20 cellular contexts compared by ENCODE assay signal in the genomic region with DNA sequence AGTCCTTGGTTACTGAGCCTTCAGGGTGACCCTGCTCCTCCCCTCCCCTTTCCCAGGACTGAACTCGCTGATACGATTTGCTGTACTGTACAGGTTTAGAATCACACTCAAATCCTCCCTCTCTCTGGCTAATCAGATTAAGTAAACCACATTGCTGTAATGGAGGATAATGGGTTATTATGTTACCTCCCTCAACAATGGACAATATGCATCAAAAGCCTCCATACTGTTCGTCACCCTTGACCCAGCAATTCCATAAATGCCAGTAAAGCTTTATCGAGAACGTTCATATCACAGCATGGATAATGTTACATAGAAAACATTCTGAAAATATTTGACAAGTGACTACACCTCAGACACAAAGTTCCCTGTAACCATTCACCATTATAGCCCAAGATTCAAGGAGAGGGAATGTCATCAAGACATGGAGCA.
DNase-seq lines count a peak whose midpoint lies in the region; ATAC-seq, FAIRE-seq and TF ChIP-seq lines count a peak whose summit lies in the region.
"Had no signal": no experiment of that assay in that cellular context is flagged by ENCODE, and none has a peak within 500 bp of the region (broad histone marks: within the 10 kb centered on the region; RNA-seq: fewer than 3 reads in every experiment).

No MANE protein-coding gene starts in this region.

- H3K9me2 ChIP-seq in SK-N-SH = no peaks in the 10 kb centered on the region

- H3K36me3 ChIP-seq in HepG2 (replicated peaks in 1 of 2; ENCODE audit: control insufficient read depth in 1 of 2, insufficient read depth in 2 of 2, low read length in 2 of 2) (no peaks in the 10 kb centered on the region), right lobe of liver (no peaks in the 10 kb centered on the region), SK-N-SH (replicated peaks in 1 of 2; ENCODE audit: control insufficient read depth in 1 of 2, insufficient read depth in 2 of 2, low read length in 1 of 2) (no peaks in the 10 kb centered on the region)
- H3K36me3 ChIP-seq: uterus had no signal

- 1% methylated on average over 5 of the region's 5 CpGs for WGBS in HepG2 (ENCODE audit: low lambda C conversion rate)
- 88% methylated on average over 5 of the region's 5 CpGs for WGBS in right lobe of liver (ENCODE audit: insufficient coverage, low coverage, low lambda C conversion rate, missing lambda C conversion rate)
- WGBS in SK-N-SH (ENCODE audit: low lambda C conversion rate) = 52% methylated on average over 5 of the region's 5 CpGs

- TF ChIP-seq RAD21 in HepG2 (CRISPR knock-in tag; IDR thresholded peaks at IDR 0.05) (no peak), SK-N-SH (IDR thresholded peaks at IDR 0.05; ENCODE audit: low read length) (no peak)

- H3K4me3 ChIP-seq in HepG2 (replicated peaks in 1 of 3; ENCODE audit: insufficient read depth in 1 of 3, low read depth in 2 of 3, low read length in 3 of 3) (no peak overlapping the region), right lobe of liver (no peak overlapping the region), SK-N-SH (ENCODE audit: low read depth in 2 of 2, low read length in 1 of 2) (no peak overlapping the region), fibroblast of the aortic adventitia (ENCODE audit: low read depth, low read length) (no peak overlapping the region)
- H3K4me3 ChIP-seq: uterus had no signal

- no peaks in the 10 kb centered on the region for H3K4me1 Mint-ChIP-seq in activated CD8-positive, alpha-beta T cell treated with anti-CD3 and anti-CD28 coated beads, Interleukin-2, amount 10 ng/mL, durations not matched to agents 7 days and 5 days (ENCODE audit: low read depth)
- H3K4me1 Mint-ChIP-seq: activated naive CD8-positive, alpha-beta T cell treated with anti-CD3 and anti-CD28 coated beads, Interleukin-2, amount 10 ng/mL, durations not matched to agents 7 days and 5 days; immature natural killer cell; stimulated activated naive CD8-positive, alpha-beta T cell treated with anti-CD3 and anti-CD28 coated beads, Interleukin-15, amount 100 ng/mL, for 72 hours had no signal

- TF ChIP-seq CTCF in HepG2 (CRISPR knock-in tag; IDR thresholded peaks at IDR 0.05) (no peak), right lobe of liver (IDR thresholded peaks at IDR 0.05) (no peak), SK-N-SH (IDR thresholded peaks at IDR 0.05) (no peak), fibroblast of the aortic adventitia (IDR thresholded peaks at IDR 0.05; ENCODE audit: insufficient read depth, low read length) (no peak)

- H3K27ac ChIP-seq in HepG2 (ENCODE audit: extremely low read length, insufficient read depth, low read length) (no peak overlapping the region), right lobe of liver (no peak overlapping the region), SK-N-SH (ENCODE audit: low read depth in 2 of 2, low read length in 1 of 2) (no peak overlapping the region)
- H3K27ac ChIP-seq: uterus had no signal

- H3K4me1 ChIP-seq in HepG2 (ENCODE audit: insufficient read depth, low read length) (no peaks in the 10 kb centered on the region), right lobe of liver (no peaks in the 10 kb centered on the region), SK-N-SH (ENCODE audit: control insufficient read depth in 1 of 2, insufficient read depth in 2 of 2, low read depth in 1 of 2, low read length in 1 of 2) (peaks cover 0 to 3% of the 10 kb centered on the region in 2 experiments; a peak in 1 of 4 replicates)
- H3K4me1 ChIP-seq: uterus had no signal

- in situ Hi-C loops in HepG2 (cut with HindIII; ENCODE audit: extremely low pct_ligation_motif_present, low pct_unique_long_range_greater_than_20kb) = no loop called here

- H3K79me2 ChIP-seq in HepG2 (ENCODE audit: insufficient read depth, low read length) (no peaks in the 10 kb centered on the region), SK-N-SH (ENCODE audit: insufficient read depth) (no peaks in the 10 kb centered on the region)

- H3K9me3 Mint-ChIP-seq in activated CD8-positive, alpha-beta T cell treated with anti-CD3 and anti-CD28 coated beads, Interleukin-2, amount 10 ng/mL, durations not matched to agents 7 days and 5 days (ENCODE audit: insufficient read depth) = no peaks in the 10 kb centered on the region
- H3K9me3 Mint-ChIP-seq: activated T-cell treated with anti-CD3 and anti-CD28 coated beads, Interleukin-2, amount 50 U/mL, for 24 hours; immature natural killer cell; neural crest cell had no signal

- no peak overlapping the region for H3K4me3 Mint-ChIP-seq in activated CD8-positive, alpha-beta T cell treated with anti-CD3 and anti-CD28 coated beads, Interleukin-2, amount 10 ng/mL, durations not matched to agents 7 days and 5 days
- H3K4me3 Mint-ChIP-seq: activated naive CD8-positive, alpha-beta T cell treated with anti-CD3 and anti-CD28 coated beads, Interleukin-2, amount 10 ng/mL, durations not matched to agents 7 days and 5 days; activated T-cell treated with anti-CD3 and anti-CD28 coated beads, Interleukin-2, amount 50 U/mL, for 24 hours; immature natural killer cell; neural crest cell; stimulated activated naive CD8-positive, alpha-beta T cell treated with anti-CD3 and anti-CD28 coated beads, Interleukin-15, amount 100 ng/mL, for 72 hours had no signal

- POLR2A ChIA-PET in HepG2 (lab: Yijun Ruan, JAX) (no interaction called here), SK-N-SH (lab: Yijun Ruan, JAX) (no interaction called here)
- POLR2A ChIA-PET in activated CD8-positive, alpha-beta T cell treated with anti-CD3 and anti-CD28 coated beads, Interleukin-2, amount 10 ng/mL, durations not matched to agents 7 days and 5 days (lab: Charles Lee) = no interaction called here

- CTCF ChIA-PET in HepG2 (lab: Yijun Ruan, JAX; ENCODE audit: low intra/inter-chr PET ratio, low total read pairs) = no interaction called here
- CTCF ChIA-PET in SK-N-SH (lab: Yijun Ruan, JAX) = no interaction called here
- CTCF ChIA-PET in activated CD8-positive, alpha-beta T cell treated with anti-CD3 and anti-CD28 coated beads, Interleukin-2, amount 10 ng/mL, durations not matched to agents 7 days and 5 days (lab: Charles Lee) = no interaction called here

- TF ChIP-seq EP300 in HepG2 (IDR thresholded peaks at IDR 0.05; ENCODE audit: low read depth in 2 of 2, low read length in 2 of 2) (no peak), HepG2 (CRISPR knock-in tag; IDR thresholded peaks at IDR 0.05; ENCODE audit: borderline replicate concordance) (no peak), SK-N-SH (IDR thresholded peaks at IDR 0.05; ENCODE audit: borderline replicate concordance in 1 of 2, low read depth in 1 of 2, low read length in 1 of 2) (no peak)

- H2AFZ ChIP-seq in HepG2 (ENCODE audit: low read length) (no peak overlapping the region), SK-N-SH (ENCODE audit: low read depth) (no peak overlapping the region)

- ATAC-seq in HepG2 (no peak), right lobe of liver (no peak), GM18519 (IDR thresholded peaks at IDR 0.05; ENCODE audit: low FRiP score, unreplicated experiment) (no peak)
- no peak for ATAC-seq in activated CD8-positive, alpha-beta T cell treated with anti-CD3 and anti-CD28 coated beads, Interleukin-2, amount 10 ng/mL, durations not matched to agents 7 days and 5 days
- ATAC-seq: stimulated activated naive CD8-positive, alpha-beta T cell treated with anti-CD3 and anti-CD28 coated beads, Interleukin-15, amount 100 ng/mL, for 72 hours had no signal

- TF ChIP-seq POLR2A in HepG2 (IDR thresholded peaks at IDR 0.05; ENCODE audit: insufficient read depth in 1 of 2, low read depth in 2 of 2, low read length in 2 of 2) (no peak), right lobe of liver (IDR thresholded peaks at IDR 0.05) (no peak)

- intact Hi-C loops in HepG2 (cut with micrococcal nuclease; ENCODE audit: unreplicated experiment) = no loop called here
- intact Hi-C loops in right lobe of liver (cut with DNase I) = no loop called here

- H3K9me3 ChIP-seq in HepG2 (ENCODE audit: low read length) (no peaks in the 10 kb centered on the region), right lobe of liver (no peaks in the 10 kb centered on the region), SK-N-SH (no peaks in the 10 kb centered on the region)
- H3K9me3 ChIP-seq: uterus had no signal

- peak; percentile 24 for DNase-seq in HepG2 (ENCODE audit: low spot score)
- DNase-seq in right lobe of liver = no peak
- peak; percentile 29 for DNase-seq in SK-N-SH
- DNase-seq in fibroblast of the aortic adventitia (ENCODE audit: low read depth) = peak; percentile 30
- DNase-seq in urothelium cell line (ENCODE audit: low spot score) = no peak
- DNase-seq in activated CD8-positive, alpha-beta T cell treated with anti-CD3 and anti-CD28 coated beads, Interleukin-2, amount 10 ng/mL, durations not matched to agents 7 days and 5 days = no peak
- no peak for DNase-seq in NAMALWA (ENCODE audit: low spot score)
- DNase-seq: activated naive CD8-positive, alpha-beta T cell treated with anti-CD3 and anti-CD28 coated beads, Interleukin-2, amount 10 ng/mL, durations not matched to agents 7 days and 5 days; activated T-cell treated with anti-CD3 and anti-CD28 coated beads, Interleukin-2, amount 50 U/mL, for 24 hours; caudate nucleus; immature natural killer cell; mesendoderm; NCI-H1436; retina; stimulated activated naive CD8-positive, alpha-beta T cell treated with anti-CD3 and anti-CD28 coated beads, Interleukin-15, amount 100 ng/mL, for 72 hours; uterus had no signal

- no peak overlapping the region for H3K27ac Mint-ChIP-seq in activated CD8-positive, alpha-beta T cell treated with anti-CD3 and anti-CD28 coated beads, Interleukin-2, amount 10 ng/mL, durations not matched to agents 7 days and 5 days
- H3K27ac Mint-ChIP-seq: activated naive CD8-positive, alpha-beta T cell treated with anti-CD3 and anti-CD28 coated beads, Interleukin-2, amount 10 ng/mL, durations not matched to agents 7 days and 5 days; activated T-cell treated with anti-CD3 and anti-CD28 coated beads, Interleukin-2, amount 50 U/mL, for 24 hours; stimulated activated naive CD8-positive, alpha-beta T cell treated with anti-CD3 and anti-CD28 coated beads, Interleukin-15, amount 100 ng/mL, for 72 hours had no signal

- no peaks in the 10 kb centered on the region for H3K27me3 Mint-ChIP-seq in activated CD8-positive, alpha-beta T cell treated with anti-CD3 and anti-CD28 coated beads, Interleukin-2, amount 10 ng/mL, durations not matched to agents 7 days and 5 days (ENCODE audit: low read depth)
- H3K27me3 Mint-ChIP-seq: activated naive CD8-positive, alpha-beta T cell treated with anti-CD3 and anti-CD28 coated beads, Interleukin-2, amount 10 ng/mL, durations not matched to agents 7 days and 5 days; activated T-cell treated with anti-CD3 and anti-CD28 coated beads, Interleukin-2, amount 50 U/mL, for 24 hours; stimulated activated naive CD8-positive, alpha-beta T cell treated with anti-CD3 and anti-CD28 coated beads, Interleukin-15, amount 100 ng/mL, for 72 hours had no signal

- H3F3A ChIP-seq in SK-N-SH (replicated peaks; ENCODE audit: insufficient read depth) = no peaks in the 10 kb centered on the region

- H3K36me3 Mint-ChIP-seq in activated CD8-positive, alpha-beta T cell treated with anti-CD3 and anti-CD28 coated beads, Interleukin-2, amount 10 ng/mL, durations not matched to agents 7 days and 5 days (ENCODE audit: low read depth) = no peaks in the 10 kb centered on the region
- H3K36me3 Mint-ChIP-seq: immature natural killer cell had no signal

- 0 out of 5 replicates have a peak, but pooled peaks cover 0 to 2% of the 10 kb centered on the region in 2 experiments for H3K27me3 ChIP-seq in HepG2 (ENCODE audit: control insufficient read depth in 1 of 2, insufficient read depth in 2 of 2, low read length in 2 of 2)
- no peaks in the 10 kb centered on the region for H3K27me3 ChIP-seq in right lobe of liver
- no peaks in the 10 kb centered on the region for H3K27me3 ChIP-seq in SK-N-SH (ENCODE audit: insufficient read depth)
- H3K27me3 ChIP-seq: uterus had no signal

- no peak overlapping the region for H3K9ac ChIP-seq in HepG2 (ENCODE audit: insufficient read depth, low read depth, low read length)
- no peak overlapping the region for H3K9ac ChIP-seq in SK-N-SH

- no peak for FAIRE-seq in HepG2 (lab: Jason Lieb, UNC)
- peak; percentile 13 for FAIRE-seq in urothelium cell line (lab: Jason Lieb, UNC)
- FAIRE-seq: endometrium, TTC549 had no signal

- H3K4me2 ChIP-seq in HepG2 (ENCODE audit: low read depth, low read length) (no peak overlapping the region), SK-N-SH (no peak overlapping the region)

- BruUV-seq in HepG2 (replicated peaks; lab: Mats Ljungman, UMichigan) = no TSS peak

- H4K20me1 ChIP-seq in HepG2 (ENCODE audit: insufficient read depth, low read length) (no peaks in the 10 kb centered on the region), SK-N-SH (ENCODE audit: insufficient read depth) (no peaks in the 10 kb centered on the region)

Comparison
In these comparisons a context has a peak if more than half of its experiments do, and no peak if none do; other contexts are left out.
1. DNase-seq: peak in HepG2 (single experiment), SK-N-SH (single experiment) and fibroblast of the aortic adventitia (single experiment); none in right lobe of liver (0 of 3), urothelium cell line (single experiment), activated CD8-positive, alpha-beta T cell treated with anti-CD3 and anti-CD28 coated beads, Interleukin-2, amount 10 ng/mL, durations not matched to agents 7 days and 5 days (single experiment) and NAMALWA (single experiment).